25 cellular contexts compared by ENCODE assay signal in the genomic region with DNA sequence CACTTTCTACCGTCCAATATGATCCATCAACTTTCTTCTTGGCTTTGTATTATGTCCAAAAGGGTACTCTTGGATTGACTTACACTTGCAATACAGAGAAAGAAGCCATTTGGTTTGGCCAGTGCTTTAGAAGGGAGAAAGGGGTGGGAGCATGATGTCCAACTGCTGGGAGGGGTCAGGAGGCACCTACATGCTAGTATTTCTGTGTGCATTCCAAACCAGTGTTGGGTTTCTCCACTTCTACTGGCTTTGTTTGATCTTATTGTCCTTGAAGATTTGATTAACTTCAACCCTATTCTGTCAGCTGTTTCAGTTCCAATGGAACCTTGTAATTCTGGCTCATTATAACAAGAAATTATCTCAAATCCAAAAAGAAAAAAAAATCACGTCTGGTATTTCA.
"Had no signal": no experiment of that assay in that cellular context is flagged by ENCODE, and none has a peak within 500 bp of the region (broad histone marks: within the 10 kb centered on the region; RNA-seq: fewer than 3 reads in every experiment).

No MANE protein-coding gene starts in this region.

- H3K27ac ChIP-seq: left lung, lower lobe of right lung, parathyroid adenoma, right atrium auricular region, right lobe of liver, suprapubic skin, thoracic aorta, tibial artery, upper lobe of right lung had no signal

- H3K9me3 ChIP-seq: left lung, lower lobe of right lung, right atrium auricular region, right lobe of liver, suprapubic skin, thoracic aorta, tibial artery, upper lobe of right lung had no signal

- H3K36me3 ChIP-seq: left lung, lower lobe of right lung, right atrium auricular region, right lobe of liver, suprapubic skin, thoracic aorta, tibial artery, upper lobe of right lung had no signal

- H3K4me3 ChIP-seq: left lung, lower lobe of right lung, right atrium auricular region, right lobe of liver, smooth muscle cell, suprapubic skin, thoracic aorta, tibial artery, upper lobe of right lung had no signal

- ATAC-seq: left cardiac atrium; left lung; lower lobe of right lung; naive thymus-derived CD8-positive, alpha-beta T cell; right lobe of liver; stimulated activated naive B cell treated with anti-CD40 and anti-IgM and Interleukin-4, amounts not matched to agents 10 μg/mL and 1 μg/mL and 100 μg/mL, for 72 hours; stimulated activated naive CD8-positive, alpha-beta T cell treated with anti-CD3 and anti-CD28 coated beads, Interleukin-15, Interleukin-2, amounts not matched to agents 100 U/mL and 50 U/mL, for 24 hours; upper lobe of right lung had no signal

- FAIRE-seq: keratinocyte, urothelium cell line had no signal

- H3K27me3 ChIP-seq: left lung, right atrium auricular region, right lobe of liver, suprapubic skin, tibial artery, upper lobe of right lung had no signal

- DNase-seq: hippocampal formation; kidney glomerular epithelial cell; left cardiac atrium; left lung; lower lobe of right lung; mesenchymal stem cell; naive thymus-derived CD8-positive, alpha-beta T cell; nucleus accumbens; right lobe of liver; stimulated activated CD4-positive, alpha-beta T cell treated with anti-CD3 and anti-CD28 coated beads, Interleukin-1b, Interleukin-23, amount 100 ng/mL, for 48 hours; stimulated activated CD4-positive, alpha-beta T cell treated with anti-CD3 and anti-CD28 coated beads, Interleukin-2, amount 100 ng/mL, for 48 hours; stimulated activated CD4-positive, alpha-beta T cell treated with anti-CD3 and anti-CD28 coated beads, Interleukin-4, amount 100 ng/mL, for 4 hours; stimulated activated CD8-positive, alpha-beta memory T cell treated with anti-CD3 and anti-CD28 coated beads, Interleukin-4, amount 100 ng/mL, for 48 hours; stimulated activated naive B cell treated with anti-CD40 and anti-IgM and Interleukin-4, amounts not matched to agents 10 μg/mL and 1 μg/mL and 100 μg/mL, for 72 hours; stimulated activated naive CD8-positive, alpha-beta T cell treated with anti-CD3 and anti-CD28 coated beads, Interleukin-15, Interleukin-2, amounts not matched to agents 100 U/mL and 50 U/mL, for 24 hours; tibial artery; trophoblast cell; upper lobe of right lung had no signal

- H3K4me1 ChIP-seq: tibial artery had no signal
